ENCODE assay signal across 8 cellular contexts in the genomic region with DNA sequence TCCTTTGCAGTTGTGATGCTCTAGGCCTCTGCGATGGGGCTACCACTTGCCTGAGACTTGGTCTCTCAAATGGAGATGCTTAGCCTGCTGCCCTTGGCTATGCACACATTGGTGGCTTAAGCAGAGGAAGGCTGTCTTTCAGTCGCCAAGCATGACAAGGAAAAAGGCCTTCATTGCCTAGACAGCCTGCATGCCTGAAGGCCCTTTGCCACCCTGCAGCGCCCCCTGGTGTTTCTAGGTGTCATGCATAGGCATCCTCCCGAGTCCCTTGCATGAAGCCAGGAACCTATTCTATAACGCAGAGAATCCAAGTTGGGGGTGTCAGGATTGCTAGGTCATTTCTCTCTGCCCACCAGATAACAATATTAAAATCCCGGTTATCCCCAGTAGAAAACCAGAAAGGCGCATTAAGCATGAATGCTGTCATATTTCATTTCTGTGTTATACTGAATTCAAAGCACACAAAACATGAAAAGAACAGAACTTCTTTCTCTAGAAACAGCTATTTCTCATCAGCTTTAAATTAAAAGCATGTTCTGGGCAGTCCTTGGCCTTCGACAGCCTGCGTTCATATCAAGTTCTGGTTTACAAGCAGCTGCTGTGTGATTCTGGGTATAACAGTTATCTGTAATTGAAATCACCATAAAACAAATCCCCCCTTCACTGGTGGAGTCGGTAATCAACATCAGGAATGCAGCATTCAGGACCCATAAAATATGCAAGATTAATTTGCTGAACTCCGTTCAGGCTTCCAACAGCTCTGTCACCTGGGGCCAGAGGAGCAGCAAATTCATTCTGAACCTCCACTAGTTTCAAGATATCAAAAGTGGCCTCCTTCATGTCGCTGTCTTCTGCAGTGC.
DNase-seq lines count a peak whose midpoint lies in the region; ATAC-seq, FAIRE-seq and TF ChIP-seq lines count a peak whose summit lies in the region.

No MANE protein-coding gene starts in this region.

- peak; percentile 89 for ATAC-seq in GM21390 (IDR thresholded peaks at IDR 0.05; ENCODE audit: unreplicated experiment)

- TF ChIP-seq CTCF in astrocyte of the spinal cord (IDR thresholded peaks at IDR 0.05; ENCODE audit: low read depth, low read length), result peak; percentile 66

- no peak overlapping the region for H3K4me3 ChIP-seq in astrocyte of the spinal cord (ENCODE audit: low read depth, low read length)

- no peak for FAIRE-seq in RCC 7860 (lab: Jason Lieb, UNC)

- DNase-seq in EL (peak; percentile 57), KG1 (lab: John Stamatoyannopoulos, UW) (peak; percentile 1), RCC 7860 (ENCODE audit: low spot score) (peak; percentile 42), astrocyte of the spinal cord (ENCODE audit: low read depth, low spot score) (peak; percentile 17), iPS-NIHi7 (ENCODE audit: extremely low spot score) (peak; percentile 91)
- peak; percentile 24 to 64 for DNase-seq in stimulated activated CD4-positive, alpha-beta T cell treated with anti-CD3 and anti-CD28 coated beads, Interleukin-2, amount 100 ng/mL, for 24 hours
- DNase-seq in stimulated activated naive CD4-positive, alpha-beta T cell treated with Interleukin-2 at 50 U/mL for 16 hours (lab: John Stamatoyannopoulos, UW), result no peak

- in situ Hi-C loops in astrocyte of the spinal cord (cut with HindIII; ENCODE audit: low sequenced_read_pairs), result no loop called here
